ENCODE assay signal across 20 cellular contexts in the genomic region with DNA sequence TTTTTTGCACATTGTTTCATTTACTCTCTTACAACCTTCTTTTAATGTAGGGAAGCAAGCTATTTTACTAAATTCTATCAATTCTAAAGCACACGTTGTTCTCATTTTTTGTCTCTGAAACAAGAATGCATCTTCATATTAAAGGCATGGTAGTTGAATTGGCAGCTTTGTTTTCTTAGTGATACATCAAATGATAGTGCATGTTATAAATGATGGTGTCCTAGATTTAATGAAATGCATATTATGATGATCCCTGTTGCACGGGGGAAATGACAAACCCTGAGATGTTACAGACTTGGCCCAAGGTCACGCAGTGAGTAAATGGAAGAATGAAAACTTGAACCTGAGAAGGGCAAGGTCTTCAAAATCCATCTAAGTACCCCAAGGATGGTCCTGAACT.
"Had no signal": no experiment of that assay in that cellular context is flagged by ENCODE, and none has a peak within 500 bp of the region (broad histone marks: within the 10 kb centered on the region; RNA-seq: fewer than 3 reads in every experiment).

No MANE protein-coding gene starts in this region.

- ATAC-seq: left colon; lower lobe of right lung; natural killer cell; pancreas; right cardiac atrium; stimulated activated naive B cell treated with anti-CD40 and anti-IgM and Interleukin-4, amounts not matched to agents 10 μg/mL and 1 μg/mL and 100 μg/mL, for 72 hours; stimulated activated naive CD8-positive, alpha-beta T cell treated with anti-CD3 and anti-CD28 coated beads, Interleukin-15, Interleukin-2, amounts not matched to agents 100 U/mL and 50 U/mL, for 24 hours; upper lobe of right lung had no signal

- DNase-seq: hippocampal formation; left colon; left lung; lower lobe of right lung; mammary epithelial cell; naive B cell; natural killer cell; pancreas; retina; stimulated activated CD4-positive, alpha-beta T cell treated with anti-CD3 and anti-CD28 coated beads, Interleukin-2, amount 100 ng/mL, for 24 hours; stimulated activated CD4-positive, alpha-beta T cell treated with anti-CD3 and anti-CD28 coated beads, Interleukin-4, amount 100 ng/mL, for 1 hour; stimulated activated naive B cell treated with anti-CD40 and anti-IgM and Interleukin-4, amounts not matched to agents 10 μg/mL and 1 μg/mL and 100 μg/mL, for 72 hours; stimulated activated naive CD8-positive, alpha-beta T cell treated with anti-CD3 and anti-CD28 coated beads, Interleukin-15, Interleukin-2, amounts not matched to agents 100 U/mL and 50 U/mL, for 24 hours; stomach; tibial artery; upper lobe of right lung had no signal

- H3K9me3 ChIP-seq: pancreas, prostate gland had no signal

- H3K27me3 ChIP-seq: left lung, pancreas, stomach, upper lobe of right lung had no signal

- H3K4me3 ChIP-seq: left lung, lower lobe of right lung, pancreas, prostate gland, skin epidermis, stomach, thoracic aorta, tibial artery, upper lobe of right lung had no signal

- H3K36me3 ChIP-seq: left lung, lower lobe of right lung, pancreas, prostate gland, thoracic aorta, upper lobe of right lung had no signal

- H3K27ac ChIP-seq: left lung, lower lobe of right lung, pancreas, prostate gland, thoracic aorta, tibial artery, upper lobe of right lung had no signal

- H3K4me1 ChIP-seq: left lung, prostate gland, tibial artery had no signal
